ENCODE assay signal across 13 cellular contexts in the genomic region with DNA sequence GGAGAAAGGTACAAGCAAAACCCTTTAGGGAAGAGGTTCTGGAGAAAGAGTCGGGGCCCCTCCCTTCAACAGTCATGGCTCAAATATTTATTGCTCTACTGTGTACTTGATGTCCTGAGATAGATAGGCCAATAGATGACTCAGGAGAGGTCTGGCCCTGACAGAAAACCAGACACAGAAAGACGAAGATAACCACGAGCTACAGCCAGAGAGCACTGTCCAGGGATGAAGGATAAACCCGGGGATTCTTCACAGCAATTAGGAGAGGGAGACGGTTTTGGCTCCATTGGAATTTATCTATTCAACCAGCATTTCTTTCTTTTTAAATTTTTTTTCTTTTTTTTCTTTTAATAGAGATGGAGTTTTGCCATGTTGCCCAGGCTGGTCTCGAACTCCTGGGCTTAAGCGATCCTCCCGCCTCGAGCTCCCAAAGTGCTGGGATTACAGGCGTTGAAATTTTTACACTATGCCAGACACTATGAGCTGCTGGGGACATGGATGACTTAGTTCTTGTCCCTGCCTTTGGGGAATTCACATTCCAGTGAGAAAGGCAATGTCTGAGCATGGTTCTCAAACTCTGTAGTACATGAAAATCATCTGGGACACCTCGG. TPM values are rescaled to one million over a fixed set of nuclear protein-coding genes. Genes with fewer than 3 reads are reported as not detected.
DNase-seq lines count a peak whose midpoint lies in the region; ATAC-seq lines count a peak whose summit lies in the region.
"Had no signal": no experiment of that assay in that cellular context is flagged by ENCODE, and none has a peak within 500 bp of the region (broad histone marks: within the 10 kb centered on the region; RNA-seq: fewer than 3 reads in every experiment).

No MANE protein-coding gene starts in this region.

- no peaks in the 10 kb centered on the region for H3K27me3 ChIP-seq in ACC112 (ENCODE audit: insufficient read depth, low read length)
- H3K27me3 ChIP-seq: tibial nerve had no signal

- H2AFZ ChIP-seq in ACC112 (ENCODE audit: low read length, unreplicated experiment): no peak overlapping the region

- H3K9me3 Mint-ChIP-seq in activated CD4-positive, alpha-beta T cell treated with anti-CD3 and anti-CD28 coated beads, Interleukin-2, amount 10 ng/mL, durations not matched to agents 24 days and 14 days: no peaks in the 10 kb centered on the region
- H3K9me3 Mint-ChIP-seq: CD8-positive, alpha-beta T cell had no signal

- no peak for ATAC-seq in HG02938 (IDR thresholded peaks at IDR 0.05; ENCODE audit: unreplicated experiment)
- ATAC-seq: CD8-positive, alpha-beta T cell had no signal

- H3K79me2 ChIP-seq in ACC112 (ENCODE audit: control insufficient read depth, insufficient read depth, low read length, unreplicated experiment): no peaks in the 10 kb centered on the region

- H3K36me3 ChIP-seq in ACC112 (ENCODE audit: insufficient read depth, low read length) (no peaks in the 10 kb centered on the region), mesodermal cell (ENCODE audit: control insufficient read depth, insufficient read depth, low read length) (no peaks in the 10 kb centered on the region)
- H3K36me3 ChIP-seq: lower lobe of right lung, tibial nerve had no signal

- H3K4me1 Mint-ChIP-seq in activated CD4-positive, alpha-beta T cell treated with anti-CD3 and anti-CD28 coated beads, Interleukin-2, amount 10 ng/mL, durations not matched to agents 24 days and 14 days: peaks cover 3% of the 10 kb centered on the region

- intact Hi-C loops in activated CD4-positive, alpha-beta T cell treated with anti-CD3 and anti-CD28 coated beads, Interleukin-2, amount 10 ng/mL, durations not matched to agents 24 days and 14 days (cut with micrococcal nuclease): no loop called here

- H3K9me3 ChIP-seq in mesodermal cell (ENCODE audit: control insufficient read depth, low read length): no peaks in the 10 kb centered on the region
- H3K9me3 ChIP-seq: lower lobe of right lung, tibial nerve had no signal

- H3K27me3 Mint-ChIP-seq in activated CD4-positive, alpha-beta T cell treated with anti-CD3 and anti-CD28 coated beads, Interleukin-2, amount 10 ng/mL, durations not matched to agents 24 days and 14 days: no peaks in the 10 kb centered on the region

- no peak overlapping the region for H3K27ac Mint-ChIP-seq in activated CD4-positive, alpha-beta T cell treated with anti-CD3 and anti-CD28 coated beads, Interleukin-2, amount 10 ng/mL, durations not matched to agents 24 days and 14 days
- H3K27ac Mint-ChIP-seq: CD8-positive, alpha-beta T cell had no signal

- DNase-seq in HS-27A (ENCODE audit: low read depth): peak; percentile 65
- peak; percentile 63 for DNase-seq in astrocyte of the hippocampus (ENCODE audit: low read depth, low spot score)
- DNase-seq in activated naive CD4-positive, alpha-beta T cell treated with Interleukin-2 at 50 U/mL for 16 hours: no peak
- no peak for DNase-seq in caudate nucleus (lab: John Stamatoyannopoulos, UW)
- no peak for DNase-seq in activated CD4-positive, alpha-beta T cell treated with anti-CD3 and anti-CD28 coated beads, Interleukin-2, amount 10 ng/mL, durations not matched to agents 24 days and 14 days
- DNase-seq: CD8-positive, alpha-beta T cell; lower lobe of right lung; NCI-H1417 had no signal

- WGBS in mesodermal cell (ENCODE audit: insufficient coverage in 2 of 2), 2 experiments: 43 to 55% methylated on average over 3 to 4 of the region's 11 CpGs

- H3K27ac ChIP-seq in ACC112 (ENCODE audit: low read depth, low read length) (peak overlapping the region; percentile 83), mesodermal cell (ENCODE audit: low read depth, low read length, severe bottlenecking) (peak overlapping the region; percentile 98), caudate nucleus (ENCODE audit: low read depth, low read length) (no peak overlapping the region)
- H3K27ac ChIP-seq: lower lobe of right lung, SK-N-MC had no signal

- no peak overlapping the region for H3K4me3 Mint-ChIP-seq in activated CD4-positive, alpha-beta T cell treated with anti-CD3 and anti-CD28 coated beads, Interleukin-2, amount 10 ng/mL, durations not matched to agents 24 days and 14 days
- H3K4me3 Mint-ChIP-seq: CD8-positive, alpha-beta T cell had no signal

- peaks cover 13% of the 10 kb centered on the region for H3K4me1 ChIP-seq in ACC112 (ENCODE audit: control insufficient read depth, insufficient read depth, low read length, unreplicated experiment)
- H3K4me1 ChIP-seq in mesodermal cell (ENCODE audit: control insufficient read depth, insufficient read depth, low read length, poor library complexity, severe bottlenecking): peaks cover 2% of the 10 kb centered on the region
- H3K4me1 ChIP-seq: tibial nerve had no signal

- no peaks in the 10 kb centered on the region for H3K36me3 Mint-ChIP-seq in activated CD4-positive, alpha-beta T cell treated with anti-CD3 and anti-CD28 coated beads, Interleukin-2, amount 10 ng/mL, durations not matched to agents 24 days and 14 days (ENCODE audit: low read depth)
- H3K36me3 Mint-ChIP-seq: CD8-positive, alpha-beta T cell had no signal

- H3K4me3 ChIP-seq in ACC112 (ENCODE audit: low read depth, low read length) (no peak overlapping the region), mesodermal cell (ENCODE audit: extremely low read depth, insufficient read depth, low read length, poor library complexity, severe bottlenecking) (no peak overlapping the region)
- H3K4me3 ChIP-seq: lower lobe of right lung, SK-N-MC, tibial nerve had no signal

RNA-seq across cellular contexts. Expression of a gene that starts 4.6 kb away (rescaled TPM):
- polyA plus RNA-seq in mesodermal cell (2013, experiment 1 of 2): not detected
- polyA plus RNA-seq in mesodermal cell (2013, experiment 2 of 2): not detected
- total RNA-seq in activated CD4-positive, alpha-beta T cell treated with anti-CD3 and anti-CD28 coated beads, Interleukin-2, amount 10 ng/mL, durations not matched to agents 24 days and 14 days: not detected in 2 replicates
- total RNA-seq: CD8-positive, alpha-beta T cell; lower lobe of right lung had no signal

RNA-seq across cellular contexts. Expression of a gene that starts 5.8 kb away (rescaled TPM):
- 40.6 TPM for polyA plus RNA-seq in mesodermal cell (2013, experiment 1 of 2)
- 38.7 TPM for polyA plus RNA-seq in mesodermal cell (2013, experiment 2 of 2)
- 39.5 and 41.0 TPM in 2 replicates for total RNA-seq in activated CD4-positive, alpha-beta T cell treated with anti-CD3 and anti-CD28 coated beads, Interleukin-2, amount 10 ng/mL, durations not matched to agents 24 days and 14 days

RNA-seq across cellular contexts. Expression of a gene that starts 18.0 kb away (rescaled TPM):
- 3.3 TPM for polyA plus RNA-seq in mesodermal cell (2013, experiment 1 of 2)
- polyA plus RNA-seq in mesodermal cell (2013, experiment 2 of 2): 2.8 TPM
- 1.1 TPM in 2 replicates for total RNA-seq in activated CD4-positive, alpha-beta T cell treated with anti-CD3 and anti-CD28 coated beads, Interleukin-2, amount 10 ng/mL, durations not matched to agents 24 days and 14 days

RNA-seq across cellular contexts. Expression of a gene that starts 32.2 kb away (rescaled TPM):
- 15.4 TPM for polyA plus RNA-seq in mesodermal cell (2013, experiment 1 of 2)
- polyA plus RNA-seq in mesodermal cell (2013, experiment 2 of 2): 13.8 TPM
- total RNA-seq in activated CD4-positive, alpha-beta T cell treated with anti-CD3 and anti-CD28 coated beads, Interleukin-2, amount 10 ng/mL, durations not matched to agents 24 days and 14 days: 0.28 and 0.42 TPM in 2 replicates

RNA-seq across cellular contexts. Expression of a gene that starts 40.9 kb away (rescaled TPM):
- polyA plus RNA-seq in mesodermal cell (2013, experiment 1 of 2): 64.8 TPM
- polyA plus RNA-seq in mesodermal cell (2013, experiment 2 of 2): 52.7 TPM
- total RNA-seq in activated CD4-positive, alpha-beta T cell treated with anti-CD3 and anti-CD28 coated beads, Interleukin-2, amount 10 ng/mL, durations not matched to agents 24 days and 14 days: 84.3 and 85.7 TPM in 2 replicates

Comparison
In these comparisons a context has a peak if more than half of its experiments do, and no peak if none do; other contexts are left out.
1. DNase-seq: peak in HS-27A (single experiment) and astrocyte of the hippocampus (single experiment); none in activated naive CD4-positive, alpha-beta T cell treated with Interleukin-2 at 50 U/mL for 16 hours (single experiment), caudate nucleus (0 of 61) and activated CD4-positive, alpha-beta T cell treated with anti-CD3 and anti-CD28 coated beads, Interleukin-2, amount 10 ng/mL, durations not matched to agents 24 days and 14 days (single experiment).